ENCODE assay signal across 10 cellular contexts in genomic region chr1:198639581-198640235, GRCh38. TPM values are rescaled to one million over a fixed set of nuclear protein-coding genes. Genes with fewer than 3 reads are reported as not detected.
DNase-seq lines count a peak whose midpoint lies in the region; ATAC-seq and TF ChIP-seq lines count a peak whose summit lies in the region.
"Had no signal": no experiment of that assay in that cellular context is flagged by ENCODE, and none has a peak within 500 bp of the region (broad histone marks: within the 10 kb centered on the region; RNA-seq: fewer than 3 reads in every experiment).

No MANE protein-coding gene starts in this region.

- H3K36me3 ChIP-seq in Peyer's patch (no peaks in the 10 kb centered on the region), suprapubic skin (no peaks in the 10 kb centered on the region)

- H3K4me3 ChIP-seq in Peyer's patch (peak overlapping the region; percentile 37 to 41 (median 40)), suprapubic skin (peak overlapping the region; percentile 37), lower leg skin (ENCODE audit: low read depth, poor library complexity, severe bottlenecking) (no peak overlapping the region)

- TF ChIP-seq CTCF in Peyer's patch (IDR thresholded peaks at IDR 0.05) (no peak), suprapubic skin (IDR thresholded peaks at IDR 0.05) (no peak), lower leg skin (IDR thresholded peaks at IDR 0.05) (no peak), HFFc6 (IDR thresholded peaks at IDR 0.05) (no peak)

- ATAC-seq in effector memory CD8-positive, alpha-beta T cell (replicated peaks): no peak

- WGBS in suprapubic skin: 84% methylated on average over 3 of the region's 3 CpGs
- WGBS in lower leg skin, 2 donors: 84 to 93% methylated on average over 3 of the region's 3 CpGs

- no peaks in the 10 kb centered on the region for H3K9me3 Mint-ChIP-seq in activated naive CD4-positive, alpha-beta T cell treated with anti-CD3 and anti-CD28 coated beads, Interleukin-2, amount 10 ng/mL, durations not matched to agents 7 days and 5 days
- no peaks in the 10 kb centered on the region for H3K9me3 Mint-ChIP-seq in effector memory CD8-positive, alpha-beta T cell
- H3K9me3 Mint-ChIP-seq in HFFc6: no peaks in the 10 kb centered on the region

- intact Hi-C loops in lower leg skin (cut with DNase I; ENCODE audit: low total_unique reads): no loop called here

- H3K9me3 ChIP-seq in Peyer's patch (no peaks in the 10 kb centered on the region), suprapubic skin (no peaks in the 10 kb centered on the region)

- H3K27me3 ChIP-seq in Peyer's patch: no peaks in the 10 kb centered on the region
- H3K27me3 ChIP-seq in suprapubic skin: no peaks in the 10 kb centered on the region

- H3K4me3 Mint-ChIP-seq in activated naive CD4-positive, alpha-beta T cell treated with anti-CD3 and anti-CD28 coated beads, Interleukin-2, amount 10 ng/mL, durations not matched to agents 7 days and 5 days: peak overlapping the region; percentile 92
- H3K4me3 Mint-ChIP-seq in effector memory CD8-positive, alpha-beta T cell: peak overlapping the region; percentile 86 to 94
- H3K4me3 Mint-ChIP-seq in HFFc6: no peak overlapping the region

- TF ChIP-seq POLR2A in Peyer's patch (IDR thresholded peaks at IDR 0.05) (no peak), suprapubic skin (IDR thresholded peaks at IDR 0.05) (no peak), lower leg skin (IDR thresholded peaks at IDR 0.05) (no peak)

- peak overlapping the region; percentile 68 to 81 (median 74) for H3K27ac ChIP-seq in Peyer's patch
- no peak overlapping the region for H3K27ac ChIP-seq in suprapubic skin

- no peak for TF ChIP-seq EP300 in suprapubic skin (IDR thresholded peaks at IDR 0.05)

- H3K27ac Mint-ChIP-seq in activated naive CD4-positive, alpha-beta T cell treated with anti-CD3 and anti-CD28 coated beads, Interleukin-2, amount 10 ng/mL, durations not matched to agents 7 days and 5 days: peak overlapping the region; percentile 97
- peak overlapping the region; percentile 91 to 97 for H3K27ac Mint-ChIP-seq in effector memory CD8-positive, alpha-beta T cell
- no peak overlapping the region for H3K27ac Mint-ChIP-seq in HFFc6

- CTCF ChIA-PET in activated naive CD4-positive, alpha-beta T cell treated with anti-CD3 and anti-CD28 coated beads, Interleukin-2, amount 10 ng/mL, durations not matched to agents 7 days and 5 days (lab: Charles Lee): interaction anchor here (0.7 to 8.2 kb wide), 3 partner anchors 17 to 297 kb away, joined by 3 to 80 read pairs (median 5); no protein-coding TSS in a partner anchor

- DNase-seq in activated naive CD4-positive, alpha-beta T cell treated with anti-CD3 and anti-CD28 coated beads, Interleukin-2, amount 10 ng/mL, durations not matched to agents 7 days and 5 days: no peak
- no peak for DNase-seq in activated naive CD4-positive, alpha-beta T cell treated with Interleukin-2 at 50 U/mL for 16 hours
- DNase-seq in Peyer's patch (no peak), suprapubic skin (ENCODE audit: low spot score in 2 of 2) (no peak), lower leg skin (ENCODE audit: low spot score in 2 of 2) (no peak), HK-2 (ENCODE audit: unreplicated experiment) (no peak), HFFc6 (no peak)
- no peak for DNase-seq in effector memory CD8-positive, alpha-beta T cell
- DNase-seq: left colon had no signal

- H3K27me3 Mint-ChIP-seq in activated naive CD4-positive, alpha-beta T cell treated with anti-CD3 and anti-CD28 coated beads, Interleukin-2, amount 10 ng/mL, durations not matched to agents 7 days and 5 days: no peaks in the 10 kb centered on the region
- H3K27me3 Mint-ChIP-seq in effector memory CD8-positive, alpha-beta T cell: no peaks in the 10 kb centered on the region
- no peaks in the 10 kb centered on the region for H3K27me3 Mint-ChIP-seq in HFFc6 (ENCODE audit: insufficient read depth)

- H3K4me1 Mint-ChIP-seq in activated naive CD4-positive, alpha-beta T cell treated with anti-CD3 and anti-CD28 coated beads, Interleukin-2, amount 10 ng/mL, durations not matched to agents 7 days and 5 days: peaks cover 46% of the 10 kb centered on the region
- H3K4me1 Mint-ChIP-seq in effector memory CD8-positive, alpha-beta T cell (ENCODE audit: low read depth in 2 of 2): peaks cover 40 to 48% of the 10 kb centered on the region in 2 donors
- H3K4me1 Mint-ChIP-seq in HFFc6 (ENCODE audit: low read depth): peaks cover 19% of the 10 kb centered on the region

- H3K4me1 ChIP-seq in Peyer's patch: peaks cover 0 to 3% (median 1%) of the 10 kb centered on the region in 4 donors
- no peaks in the 10 kb centered on the region for H3K4me1 ChIP-seq in suprapubic skin

- peaks cover 41% of the 10 kb centered on the region for H3K36me3 Mint-ChIP-seq in activated naive CD4-positive, alpha-beta T cell treated with anti-CD3 and anti-CD28 coated beads, Interleukin-2, amount 10 ng/mL, durations not matched to agents 7 days and 5 days
- H3K36me3 Mint-ChIP-seq in effector memory CD8-positive, alpha-beta T cell (ENCODE audit: insufficient read depth): peaks cover 61% of the 10 kb centered on the region
- peaks cover under 1% of the 10 kb centered on the region; the same call in 1 of the 2 replicates for H3K36me3 Mint-ChIP-seq in HFFc6 (ENCODE audit: low read depth)

RNA-seq across cellular contexts. Expression of gene PTPRC, which starts 0.9 kb away (rescaled TPM):
- total RNA-seq in Peyer's patch (100 to 1,000 TPM in 1 of 4 donors, 10 to 100 TPM in 3; 13.3 to 127 (median 22.1) TPM), suprapubic skin (10 to 100 TPM in 1 of 4 donors, 1 to 10 TPM in 3; 4.7 to 11.4 (median 6.7) TPM), lower leg skin (1 to 10 TPM; 4.0 to 8.3 (median 4.7) TPM)
- under 1 TPM; 0.19 to 0.96 (median 0.79) TPM for total RNA-seq in HFFc6 (2021; fragmentation: NEBNext Ultra II Directional; extraction: Animal tissue kit (Norgen Biotek cat#: 25700))
- total RNA-seq: MCF 10A had no signal
